In the genomic region with DNA sequence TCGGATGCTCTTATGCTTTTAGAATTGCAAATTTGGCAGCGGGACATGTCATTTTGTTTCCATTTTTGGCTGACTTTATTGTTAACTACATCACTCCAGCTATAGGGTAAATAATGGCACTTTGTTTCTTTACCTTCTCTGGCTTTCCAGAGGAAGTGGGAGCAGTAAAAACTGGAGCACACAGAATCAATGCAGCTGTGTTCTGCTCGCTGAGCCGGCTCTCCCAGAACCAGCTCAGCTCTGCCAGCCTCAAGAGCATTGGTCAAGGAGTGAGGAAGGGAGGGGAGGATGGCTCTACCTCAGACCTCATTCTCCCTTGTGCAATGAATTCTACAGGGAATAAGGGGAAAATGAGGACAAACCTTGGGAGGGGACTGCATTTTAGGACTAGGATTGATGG, we compare ENCODE assay signal across 16 cellular contexts.
"Had no signal": no experiment of that assay in that cellular context is flagged by ENCODE, and none has a peak within 500 bp of the region (broad histone marks: within the 10 kb centered on the region; RNA-seq: fewer than 3 reads in every experiment).

No MANE protein-coding gene starts in this region.

- H3K9me3 ChIP-seq: colonic mucosa, heart left ventricle, right atrium auricular region, sigmoid colon, tibial nerve had no signal

- H3K9me3 Mint-ChIP-seq: nephron had no signal

- H3K27me3 ChIP-seq: colonic mucosa, foreskin keratinocyte, heart left ventricle, right atrium auricular region, sigmoid colon, tibial nerve had no signal

- H3K4me1 ChIP-seq: colonic mucosa, foreskin keratinocyte, parathyroid adenoma, sigmoid colon, tibial nerve had no signal

- H3K4me3 ChIP-seq: colonic mucosa, heart left ventricle, right atrium auricular region, sigmoid colon, skin epidermis, tibial nerve had no signal

- ATAC-seq: foreskin keratinocyte, heart left ventricle, left lobe of liver had no signal

- DNase-seq: colonic mucosa; dermis blood vessel endothelial cell; foreskin keratinocyte; heart left ventricle; hippocampal formation; mammary epithelial cell; sigmoid colon; stimulated activated CD4-positive, alpha-beta T cell treated with anti-CD3 and anti-CD28 coated beads, Interleukin-2, amount 100 ng/mL, for 24 hours; stimulated activated CD4-positive, alpha-beta T cell treated with anti-CD3 and anti-CD28 coated beads, Interleukin-4, amount 100 ng/mL, for 4 hours; stimulated activated naive CD4-positive, alpha-beta T cell had no signal

- H3K4me3 Mint-ChIP-seq: nephron had no signal

- H3K36me3 ChIP-seq: colonic mucosa, heart left ventricle, right atrium auricular region, sigmoid colon, tibial nerve had no signal

- H3K27ac ChIP-seq: colonic mucosa, foreskin keratinocyte, heart left ventricle, parathyroid adenoma, right atrium auricular region, sigmoid colon had no signal
